14 cellular contexts compared by ENCODE assay signal in genomic region chr22:39825661-39826102, GRCh38.
DNase-seq lines count a peak whose midpoint lies in the region; ATAC-seq, FAIRE-seq and TF ChIP-seq lines count a peak whose summit lies in the region.
"Had no signal": no experiment of that assay in that cellular context is flagged by ENCODE, and none has a peak within 500 bp of the region (broad histone marks: within the 10 kb centered on the region; RNA-seq: fewer than 3 reads in every experiment).

No MANE protein-coding gene starts in this region.

- ATAC-seq in GM19452 (IDR thresholded peaks at IDR 0.05; ENCODE audit: unreplicated experiment) (peak; percentile 94), HG03064 (IDR thresholded peaks at IDR 0.05; ENCODE audit: low read depth, unreplicated experiment) (peak; percentile 73)
- ATAC-seq: sciatic nerve had no signal

- no peak overlapping the region for H3K4me3 ChIP-seq in tibial artery
- H3K4me3 ChIP-seq: BLaER1 had no signal

- no peaks in the 10 kb centered on the region for H3K4me1 ChIP-seq in tibial artery

- no peak for TF ChIP-seq CTCF in tibial artery (IDR thresholded peaks at IDR 0.05)

- H3K27me3 ChIP-seq in tibial artery = peaks cover 0 to 21% of the 10 kb centered on the region in 2 donors
- H3K27me3 ChIP-seq: BLaER1 had no signal

- peak; percentile 88 for FAIRE-seq in GM12891 (lab: Jason Lieb, UNC)

- no peak for TF ChIP-seq POLR2A in GM12891 (IDR thresholded peaks at IDR 0.05; ENCODE audit: low read depth, low read length)

- no peaks in the 10 kb centered on the region for H3K36me3 ChIP-seq in tibial artery
- H3K36me3 ChIP-seq: BLaER1 had no signal

- DNase-seq in GM12891 (ENCODE audit: insufficient read length, low spot score) (no peak), A172 (ENCODE audit: low spot score) (no peak), tibial artery (no peak), hepatic stellate cell (ENCODE audit: low spot score) (no peak), OCI-M2 (lab: John Stamatoyannopoulos, UW; ENCODE audit: unreplicated experiment) (no peak)
- DNase-seq in T-helper 2 cell treated with Interferon-gamma antibody and Interleukin-4, amounts not matched to agents 5 μg/mL and 100 μg/mL, for 36 hours (ENCODE audit: low spot score) = peak; percentile 29
- DNase-seq: activated CD4-positive, alpha-beta T cell treated with anti-CD3 and anti-CD28 coated beads, Interleukin-2, amount 50 U/mL, for 1 hour; NCI-H1436 had no signal

- peaks cover 17% of the 10 kb centered on the region for H3K4me1 Mint-ChIP-seq in T-helper 2 cell treated with Interferon-gamma antibody and Interleukin-4, amounts not matched to agents 5 μg/mL and 100 μg/mL, for 36 hours (ENCODE audit: low read depth)

- no peaks in the 10 kb centered on the region for H3K9me3 ChIP-seq in tibial artery
- H3K9me3 ChIP-seq: BLaER1 had no signal

- H3K4me3 Mint-ChIP-seq in T-helper 2 cell treated with Interferon-gamma antibody and Interleukin-4, amounts not matched to agents 5 μg/mL and 100 μg/mL, for 36 hours = no peak overlapping the region
- H3K4me3 Mint-ChIP-seq: activated naive CD8-positive, alpha-beta T cell; type B pancreatic cell had no signal

- no peak overlapping the region for H3K27ac ChIP-seq in tibial artery
- H3K27ac ChIP-seq: BLaER1 had no signal

- H3K36me3 Mint-ChIP-seq in T-helper 2 cell treated with Interferon-gamma antibody and Interleukin-4, amounts not matched to agents 5 μg/mL and 100 μg/mL, for 36 hours (ENCODE audit: low read depth) = no peaks in the 10 kb centered on the region
- H3K36me3 Mint-ChIP-seq: type B pancreatic cell had no signal

- H3K27me3 Mint-ChIP-seq in T-helper 2 cell treated with Interferon-gamma antibody and Interleukin-4, amounts not matched to agents 5 μg/mL and 100 μg/mL, for 36 hours (ENCODE audit: low read depth) = peaks cover 38% of the 10 kb centered on the region

- H3K9me3 Mint-ChIP-seq in T-helper 2 cell treated with Interferon-gamma antibody and Interleukin-4, amounts not matched to agents 5 μg/mL and 100 μg/mL, for 36 hours = no peaks in the 10 kb centered on the region
- H3K9me3 Mint-ChIP-seq: type B pancreatic cell had no signal

- intact Hi-C loops in tibial artery (cut with DNase I; ENCODE audit: low total_unique reads) = no loop called here

- H3K27ac Mint-ChIP-seq in T-helper 2 cell treated with Interferon-gamma antibody and Interleukin-4, amounts not matched to agents 5 μg/mL and 100 μg/mL, for 36 hours = peak overlapping the region; percentile 18
- H3K27ac Mint-ChIP-seq: activated naive CD8-positive, alpha-beta T cell; type B pancreatic cell had no signal

TF ChIP-seq in GM12891, 5 proteins besides CTCF, POLR2A, EP300 and RAD21:
- peak; percentile 90 for TF ChIP-seq SPI1 (IDR thresholded peaks at IDR 0.05; ENCODE audit: low read depth, low read length)
- TF ChIP-seq POU2F2 (IDR thresholded peaks at IDR 0.05; ENCODE audit: low read depth, low read length) = no peak
- no peak for TF ChIP-seq TAF1 (IDR thresholded peaks at IDR 0.05; ENCODE audit: low read depth, low read length)
- TF ChIP-seq POLR2AphosphoS5 (IDR thresholded peaks at IDR 0.05; ENCODE audit: low read depth, low read length) = no peak
